Comparison of ENCODE assay signal across 1 cellular context in genomic region chr1:212791676-212792395, GRCh38.
TF ChIP-seq lines count a peak whose summit lies in the region.

Gene NSL1 (minus strand): TSS chr1:212791777. CDS start chr1:212791763, 14 bp downstream.
Gene TATDN3 (plus strand): TSS chr1:212791894. CDS start chr1:212791922, 28 bp downstream.

TF ChIP-seq in HepG2, 621 proteins besides CTCF, POLR2A, EP300 and RAD21 (continued from another document and continues in another):
- peak; percentile 92 for TF ChIP-seq PITX1 (CRISPR knock-in tag; IDR thresholded peaks at IDR 0.05)
- TF ChIP-seq HMG20A (CRISPR knock-in tag; IDR thresholded peaks at IDR 0.05; ENCODE audit: borderline replicate concordance), result peak; percentile 82; the same call in 1 of the 2 replicates
- peak; percentile 88 for TF ChIP-seq ELF3 (CRISPR knock-in tag; IDR thresholded peaks at IDR 0.05)
- TF ChIP-seq CCAR2 (optimal IDR thresholded peaks at IDR 0.05; ENCODE audit: low read depth, low read length), result peak; percentile 78
- TF ChIP-seq GATAD2A (CRISPR knock-in tag; IDR thresholded peaks at IDR 0.05), result peak; percentile 95
- TF ChIP-seq TEAD2 (CRISPR knock-in tag; IDR thresholded peaks at IDR 0.05), result no peak
- peak; percentile 98 for TF ChIP-seq ZNF605 (CRISPR knock-in tag; IDR thresholded peaks at IDR 0.05)
- peak; percentile 90; the same call in 1 of the 2 replicates for TF ChIP-seq ZNF703 (CRISPR knock-in tag; IDR thresholded peaks at IDR 0.05; ENCODE audit: borderline replicate concordance)
- TF ChIP-seq ZSCAN31 (CRISPR knock-in tag; IDR thresholded peaks at IDR 0.05; ENCODE audit: low read depth), result peak; percentile 99
- TF ChIP-seq ZSCAN5A (CRISPR knock-in tag; IDR thresholded peaks at IDR 0.05; ENCODE audit: borderline replicate concordance), result peak; percentile 95
- peak; percentile 29; the same call in 1 of the 2 replicates for TF ChIP-seq AHR (CRISPR knock-in tag; IDR thresholded peaks at IDR 0.05)
- no peak for TF ChIP-seq DNMT3B (CRISPR knock-in tag; conservative IDR thresholded peaks at IDR 0.05)
- peak; percentile 75 for TF ChIP-seq RARA (CRISPR knock-in tag; IDR thresholded peaks at IDR 0.05)
- TF ChIP-seq ZNF576 (CRISPR knock-in tag; IDR thresholded peaks at IDR 0.05), result no peak
- no peak for TF ChIP-seq ARNT (IDR thresholded peaks at IDR 0.05)
- peak; percentile 90 for TF ChIP-seq GZF1 (CRISPR knock-in tag; IDR thresholded peaks at IDR 0.05)
- no peak for TF ChIP-seq SOX13 (IDR thresholded peaks at IDR 0.05)
- TF ChIP-seq SOX13 (CRISPR knock-in tag; conservative IDR thresholded peaks at IDR 0.05 in 1 of 2, IDR thresholded peaks at IDR 0.05 in 1 of 2), result peak in 1 of 2 experiments; percentile 74; a peak in 2 of 4 replicates
- TF ChIP-seq DBP (CRISPR knock-in tag; IDR thresholded peaks at IDR 0.05; ENCODE audit: not compliant biosample characterization), result no peak
- TF ChIP-seq MTA1 (CRISPR knock-in tag; IDR thresholded peaks at IDR 0.05; ENCODE audit: borderline replicate concordance), result peak; percentile 98
- TF ChIP-seq ZBTB21 (CRISPR knock-in tag; IDR thresholded peaks at IDR 0.05), result no peak; the same call in 1 of the 2 replicates
- TF ChIP-seq FOXA3 (CRISPR knock-in tag; IDR thresholded peaks at IDR 0.05), result peak; percentile 77
- no peak; the same call in 1 of the 2 replicates for TF ChIP-seq NFYB (CRISPR knock-in tag; IDR thresholded peaks at IDR 0.05)
- peak; percentile 70; the same call in 1 of the 2 replicates for TF ChIP-seq ZNF619 (CRISPR knock-in tag; IDR thresholded peaks at IDR 0.05)
- TF ChIP-seq ZNF841 (CRISPR knock-in tag; IDR thresholded peaks at IDR 0.05; ENCODE audit: borderline replicate concordance), result peak; percentile 70; the same call in 1 of the 2 replicates
- TF ChIP-seq ZUFSP (CRISPR knock-in tag; IDR thresholded peaks at IDR 0.05; ENCODE audit: borderline replicate concordance), result no peak
- TF ChIP-seq ZNF629 (CRISPR knock-in tag; conservative IDR thresholded peaks at IDR 0.05), result peak; percentile 57; the same call in 1 of the 2 replicates
- peak; percentile 98 for TF ChIP-seq ZSCAN29 (CRISPR knock-in tag; conservative IDR thresholded peaks at IDR 0.05)
- TF ChIP-seq NCOA5 (CRISPR knock-in tag; IDR thresholded peaks at IDR 0.05), result no peak
- peak; percentile 98 for TF ChIP-seq KDM2A (CRISPR knock-in tag; IDR thresholded peaks at IDR 0.05; ENCODE audit: borderline replicate concordance, low read depth)
- TF ChIP-seq NR0B2 (CRISPR knock-in tag; IDR thresholded peaks at IDR 0.05), result peak; percentile 21; the same call in 1 of the 2 replicates
- peak; percentile 66 for TF ChIP-seq NR2F2 (IDR thresholded peaks at IDR 0.05; ENCODE audit: borderline replicate concordance, low read depth)
- TF ChIP-seq SNAI1 (CRISPR knock-in tag; IDR thresholded peaks at IDR 0.05; ENCODE audit: borderline replicate concordance), result no peak
- TF ChIP-seq PRDM10 (CRISPR knock-in tag; IDR thresholded peaks at IDR 0.05; ENCODE audit: low read depth), result peak; percentile 69; the same call in 1 of the 2 replicates
- peak; percentile 34 for TF ChIP-seq SRSF1 (optimal IDR thresholded peaks at IDR 0.05; ENCODE audit: low read depth, low read length)
- TF ChIP-seq ZNF350 (CRISPR knock-in tag; IDR thresholded peaks at IDR 0.05; ENCODE audit: borderline replicate concordance, low read depth), result peak; percentile 99
- TF ChIP-seq ZNF367 (CRISPR knock-in tag; IDR thresholded peaks at IDR 0.05; ENCODE audit: borderline replicate concordance), result no peak
- TF ChIP-seq MAF1 (CRISPR knock-in tag; IDR thresholded peaks at IDR 0.05; ENCODE audit: borderline replicate concordance), result peak; percentile 84
- TF ChIP-seq RNF2 (conservative IDR thresholded peaks at IDR 0.05; ENCODE audit: low read depth), result no peak
- peak; percentile 36; the same call in 1 of the 2 replicates for TF ChIP-seq RFX3 (CRISPR knock-in tag; IDR thresholded peaks at IDR 0.05)
- TF ChIP-seq ZNF768 (CRISPR knock-in tag; IDR thresholded peaks at IDR 0.05), result peak; percentile 83
- peak; percentile 26; the same call in 1 of the 2 replicates for TF ChIP-seq ARID3A (IDR thresholded peaks at IDR 0.05; ENCODE audit: low read depth, low read length)
- TF ChIP-seq ZNF253 (CRISPR knock-in tag; IDR thresholded peaks at IDR 0.05; ENCODE audit: borderline replicate concordance), result no peak
- TF ChIP-seq ZNF773 (CRISPR knock-in tag; IDR thresholded peaks at IDR 0.05; ENCODE audit: borderline replicate concordance), result no peak
- TF ChIP-seq ZNF362 (CRISPR knock-in tag; IDR thresholded peaks at IDR 0.05; ENCODE audit: borderline replicate concordance), result peak; percentile 94
- TF ChIP-seq ZNF281 (CRISPR knock-in tag; IDR thresholded peaks at IDR 0.05; ENCODE audit: borderline replicate concordance), result peak; percentile 5; the same call in 1 of the 2 replicates
- TF ChIP-seq ZNF598 (CRISPR knock-in tag; IDR thresholded peaks at IDR 0.05; ENCODE audit: borderline replicate concordance), result 0 out of 2 replicates have a peak, but pooled peaks have one; percentile 68
- TF ChIP-seq ZNF713 (CRISPR knock-in tag; IDR thresholded peaks at IDR 0.05), result no peak
- TF ChIP-seq TRAFD1 (CRISPR knock-in tag; IDR thresholded peaks at IDR 0.05; ENCODE audit: borderline replicate concordance), result peak; percentile 92; the same call in 1 of the 2 replicates
- peak; percentile 10 for TF ChIP-seq PCBP2 (optimal IDR thresholded peaks at IDR 0.05; ENCODE audit: low read depth, low read length, poor library complexity, severe bottlenecking)
- peak; percentile 78 for TF ChIP-seq NKX3-1 (CRISPR knock-in tag; IDR thresholded peaks at IDR 0.05)
- 0 out of 2 replicates have a peak, but pooled peaks have one; percentile 42 for TF ChIP-seq ZNF235 (CRISPR knock-in tag; IDR thresholded peaks at IDR 0.05; ENCODE audit: borderline replicate concordance)
